ENCODE assay signal across 2 cellular contexts in the genomic region with DNA sequence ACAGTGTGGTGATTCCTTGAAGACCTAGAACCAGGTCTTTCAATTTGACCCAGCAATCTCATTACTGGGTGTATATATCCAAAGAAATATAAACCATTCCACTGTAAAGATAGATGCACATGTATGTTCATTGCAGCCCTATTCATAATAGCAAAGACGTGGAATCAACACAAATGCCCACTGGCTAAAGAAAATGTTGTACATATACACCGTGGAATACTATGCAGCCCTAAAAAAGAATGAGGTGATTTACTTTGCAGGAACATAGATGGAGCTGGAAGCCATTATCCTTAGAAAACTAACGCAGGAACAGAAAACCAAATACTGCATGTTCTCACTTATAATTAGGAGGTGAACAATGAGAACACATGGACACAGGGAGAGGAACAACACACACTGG.
TF ChIP-seq lines count a peak whose summit lies in the region.

No MANE protein-coding gene starts in this region.

TF ChIP-seq in HEK293, 187 proteins besides CTCF, POLR2A, EP300 and RAD21 (continued from another document):
- TF ChIP-seq, protein P1, sequence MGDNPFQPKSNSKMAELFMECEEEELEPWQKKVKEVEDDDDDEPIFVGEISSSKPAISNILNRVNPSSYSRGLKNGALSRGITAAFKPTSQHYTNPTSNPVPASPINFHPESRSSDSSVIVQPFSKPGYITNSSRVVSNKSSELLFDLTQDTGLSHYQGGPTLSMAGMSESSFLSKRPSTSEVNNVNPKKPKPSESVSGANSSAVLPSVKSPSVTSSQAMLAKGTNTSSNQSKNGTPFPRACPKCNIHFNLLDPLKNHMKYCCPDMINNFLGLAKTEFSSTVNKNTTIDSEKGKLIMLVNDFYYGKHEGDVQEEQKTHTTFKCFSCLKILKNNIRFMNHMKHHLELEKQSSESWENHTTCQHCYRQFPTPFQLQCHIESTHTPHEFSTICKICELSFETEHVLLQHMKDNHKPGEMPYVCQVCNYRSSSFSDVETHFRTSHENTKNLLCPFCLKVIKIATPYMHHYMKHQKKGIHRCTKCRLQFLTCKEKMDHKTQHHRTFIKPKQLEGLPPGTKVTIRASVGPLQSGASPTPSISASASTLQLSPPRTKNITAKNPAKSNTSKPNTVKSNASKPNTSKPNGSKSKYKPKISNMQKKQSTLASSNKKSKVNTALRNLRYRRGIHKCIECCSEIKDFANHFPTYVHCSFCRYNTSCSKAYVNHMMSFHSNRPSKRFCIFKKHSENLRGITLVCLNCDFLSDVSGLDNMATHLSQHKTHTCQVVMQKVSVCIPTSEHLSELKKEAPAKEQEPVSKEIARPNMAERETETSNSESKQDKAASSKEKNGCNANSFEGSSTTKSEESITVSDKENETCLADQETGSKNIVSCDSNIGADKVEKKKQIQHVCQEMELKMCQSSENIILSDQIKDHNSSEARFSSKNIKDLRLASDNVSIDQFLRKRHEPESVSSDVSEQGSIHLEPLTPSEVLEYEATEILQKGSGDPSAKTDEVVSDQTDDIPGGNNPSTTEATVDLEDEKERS (tag by site-specific recombination; IDR thresholded peaks at IDR 0.05) = 0 out of 2 replicates have a peak, but pooled peaks have one; percentile 21
- TF ChIP-seq ZNF530 (tag by site-specific recombination; IDR thresholded peaks at IDR 0.05; ENCODE audit: low read depth) = no peak

TF ChIP-seq in K562, 482 proteins besides CTCF, POLR2A, EP300 and RAD21 (continued from another document):
- TF ChIP-seq, protein P2, sequence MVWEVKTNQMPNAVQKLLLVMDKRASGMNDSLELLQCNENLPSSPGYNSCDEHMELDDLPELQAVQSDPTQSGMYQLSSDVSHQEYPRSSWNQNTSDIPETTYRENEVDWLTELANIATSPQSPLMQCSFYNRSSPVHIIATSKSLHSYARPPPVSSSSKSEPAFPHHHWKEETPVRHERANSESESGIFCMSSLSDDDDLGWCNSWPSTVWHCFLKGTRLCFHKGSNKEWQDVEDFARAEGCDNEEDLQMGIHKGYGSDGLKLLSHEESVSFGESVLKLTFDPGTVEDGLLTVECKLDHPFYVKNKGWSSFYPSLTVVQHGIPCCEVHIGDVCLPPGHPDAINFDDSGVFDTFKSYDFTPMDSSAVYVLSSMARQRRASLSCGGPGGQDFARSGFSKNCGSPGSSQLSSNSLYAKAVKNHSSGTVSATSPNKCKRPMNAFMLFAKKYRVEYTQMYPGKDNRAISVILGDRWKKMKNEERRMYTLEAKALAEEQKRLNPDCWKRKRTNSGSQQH (CRISPR knock-in tag; IDR thresholded peaks at IDR 0.05) = no peak
- TF ChIP-seq ZNF3 (CRISPR knock-in tag; IDR thresholded peaks at IDR 0.05) = no peak
- no peak for TF ChIP-seq BCL6 (CRISPR knock-in tag; IDR thresholded peaks at IDR 0.05)
- 0 out of 4 replicates have a peak, but pooled peaks of 1 of the 2 experiments have one; percentile 15 for TF ChIP-seq KDM1A (IDR thresholded peaks at IDR 0.05)
- TF ChIP-seq ETV5 (CRISPR knock-in tag; IDR thresholded peaks at IDR 0.05; ENCODE audit: low read depth) = no peak
- no peak for TF ChIP-seq SP2 (IDR thresholded peaks at IDR 0.05; ENCODE audit: extremely low read depth, low read depth, low read length, poor library complexity, severe bottlenecking)
- TF ChIP-seq NFRKB (IDR thresholded peaks at IDR 0.05; ENCODE audit: low read depth) = no peak
- TF ChIP-seq SAFB2 (IDR thresholded peaks at IDR 0.05; ENCODE audit: borderline replicate concordance, low read depth, low read length, severe bottlenecking) = no peak
- TF ChIP-seq PHTF2 (CRISPR knock-in tag; IDR thresholded peaks at IDR 0.05) = no peak
- no peak for TF ChIP-seq SREBF1 (IDR thresholded peaks at IDR 0.05; ENCODE audit: borderline replicate concordance, low read depth, low read length)
- TF ChIP-seq ZKSCAN3 (CRISPR knock-in tag; IDR thresholded peaks at IDR 0.05) = no peak
- no peak for TF ChIP-seq SAP30 (IDR thresholded peaks at IDR 0.05; ENCODE audit: borderline replicate concordance, insufficient read depth, low read depth, low read length, poor library complexity, severe bottlenecking)
- TF ChIP-seq CREBBP (IDR thresholded peaks at IDR 0.05; ENCODE audit: low read depth, low read length) = no peak
- no peak for TF ChIP-seq NR2C1 (IDR thresholded peaks at IDR 0.05)
- TF ChIP-seq NR2C1 (tag; IDR thresholded peaks at IDR 0.05) = no peak
- TF ChIP-seq, protein P3, sequence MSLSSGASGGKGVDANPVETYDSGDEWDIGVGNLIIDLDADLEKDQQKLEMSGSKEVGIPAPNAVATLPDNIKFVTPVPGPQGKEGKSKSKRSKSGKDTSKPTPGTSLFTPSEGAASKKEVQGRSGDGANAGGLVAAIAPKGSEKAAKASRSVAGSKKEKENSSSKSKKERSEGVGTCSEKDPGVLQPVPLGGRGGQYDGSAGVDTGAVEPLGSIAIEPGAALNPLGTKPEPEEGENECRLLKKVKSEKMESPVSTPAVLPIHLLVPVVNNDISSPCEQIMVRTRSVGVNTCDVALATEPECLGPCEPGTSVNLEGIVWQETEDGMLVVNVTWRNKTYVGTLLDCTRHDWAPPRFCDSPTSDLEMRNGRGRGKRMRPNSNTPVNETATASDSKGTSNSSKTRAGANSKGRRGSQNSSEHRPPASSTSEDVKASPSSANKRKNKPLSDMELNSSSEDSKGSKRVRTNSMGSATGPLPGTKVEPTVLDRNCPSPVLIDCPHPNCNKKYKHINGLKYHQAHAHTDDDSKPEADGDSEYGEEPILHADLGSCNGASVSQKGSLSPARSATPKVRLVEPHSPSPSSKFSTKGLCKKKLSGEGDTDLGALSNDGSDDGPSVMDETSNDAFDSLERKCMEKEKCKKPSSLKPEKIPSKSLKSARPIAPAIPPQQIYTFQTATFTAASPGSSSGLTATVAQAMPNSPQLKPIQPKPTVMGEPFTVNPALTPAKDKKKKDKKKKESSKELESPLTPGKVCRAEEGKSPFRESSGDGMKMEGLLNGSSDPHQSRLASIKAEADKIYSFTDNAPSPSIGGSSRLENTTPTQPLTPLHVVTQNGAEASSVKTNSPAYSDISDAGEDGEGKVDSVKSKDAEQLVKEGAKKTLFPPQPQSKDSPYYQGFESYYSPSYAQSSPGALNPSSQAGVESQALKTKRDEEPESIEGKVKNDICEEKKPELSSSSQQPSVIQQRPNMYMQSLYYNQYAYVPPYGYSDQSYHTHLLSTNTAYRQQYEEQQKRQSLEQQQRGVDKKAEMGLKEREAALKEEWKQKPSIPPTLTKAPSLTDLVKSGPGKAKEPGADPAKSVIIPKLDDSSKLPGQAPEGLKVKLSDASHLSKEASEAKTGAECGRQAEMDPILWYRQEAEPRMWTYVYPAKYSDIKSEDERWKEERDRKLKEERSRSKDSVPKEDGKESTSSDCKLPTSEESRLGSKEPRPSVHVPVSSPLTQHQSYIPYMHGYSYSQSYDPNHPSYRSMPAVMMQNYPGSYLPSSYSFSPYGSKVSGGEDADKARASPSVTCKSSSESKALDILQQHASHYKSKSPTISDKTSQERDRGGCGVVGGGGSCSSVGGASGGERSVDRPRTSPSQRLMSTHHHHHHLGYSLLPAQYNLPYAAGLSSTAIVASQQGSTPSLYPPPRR (CRISPR knock-in tag; IDR thresholded peaks at IDR 0.05; ENCODE audit: borderline replicate concordance) = no peak
- TF ChIP-seq NFIC (IDR thresholded peaks at IDR 0.05) = no peak
- TF ChIP-seq IRF2 (CRISPR knock-in tag; IDR thresholded peaks at IDR 0.05) = no peak
